Comparison of ENCODE assay signal across 22 cellular contexts in genomic region chrX:143165778-143166177, GRCh38.
DNase-seq lines count a peak whose midpoint lies in the region; ATAC-seq, FAIRE-seq and TF ChIP-seq lines count a peak whose summit lies in the region.
"Had no signal": no experiment of that assay in that cellular context is flagged by ENCODE, and none has a peak within 500 bp of the region (broad histone marks: within the 10 kb centered on the region; RNA-seq: fewer than 3 reads in every experiment).

No MANE protein-coding gene starts in this region.

- no peak overlapping the region for H3K27ac Mint-ChIP-seq in Caco-2 (ENCODE audit: unreplicated experiment)
- H3K27ac Mint-ChIP-seq: CD4-positive, alpha-beta T cell; T-helper 1 cell treated with Interleukin-12 subunit alpha and Interleukin-12 subunit beta and Interleukin-4 antibody, amounts not matched to agents 30 μg/mL and 1 μg/mL, for 36 hours had no signal

- CTCF ChIA-PET in Caco-2 (lab: Charles Lee), result no interaction called here

- no peaks in the 10 kb centered on the region for H3K27me3 Mint-ChIP-seq in Caco-2 (ENCODE audit: insufficient read depth, unreplicated experiment)
- H3K27me3 Mint-ChIP-seq: CD4-positive, alpha-beta T cell had no signal

- POLR2A ChIA-PET in Caco-2 (lab: Charles Lee), result no interaction called here

- H3K36me3 ChIP-seq in OCI-LY3 (replicated peaks; ENCODE audit: low read depth, low read length) (no peaks in the 10 kb centered on the region), Caco-2 (ENCODE audit: control insufficient read depth, insufficient read depth, low read length) (no peaks in the 10 kb centered on the region)
- H3K36me3 ChIP-seq: HAP-1, SJCRH30 had no signal

- ATAC-seq in GM18520 (IDR thresholded peaks at IDR 0.05; ENCODE audit: unreplicated experiment), result peak; percentile 87
- peak; percentile 85 for ATAC-seq in GM21717 (IDR thresholded peaks at IDR 0.05; ENCODE audit: unreplicated experiment)
- no peak for ATAC-seq in HG03457 (IDR thresholded peaks at IDR 0.05; ENCODE audit: unreplicated experiment)

- H3K4me2 ChIP-seq in OCI-LY3 (ENCODE audit: low read length), result peak overlapping the region; percentile 28
- H3K4me2 ChIP-seq: PC-9 had no signal

- no peak overlapping the region for H3K4me3 Mint-ChIP-seq in Caco-2 (ENCODE audit: unreplicated experiment)
- H3K4me3 Mint-ChIP-seq: CD4-positive, alpha-beta T cell; T-helper 1 cell treated with Interleukin-12 subunit alpha and Interleukin-12 subunit beta and Interleukin-4 antibody, amounts not matched to agents 30 μg/mL and 1 μg/mL, for 36 hours had no signal

- intact Hi-C loops in Caco-2 (cut with micrococcal nuclease; ENCODE audit: unreplicated experiment), result no loop called here

- H3K27me3 ChIP-seq in OCI-LY3 (ENCODE audit: low read depth, low read length), result no peaks in the 10 kb centered on the region
- no peaks in the 10 kb centered on the region for H3K27me3 ChIP-seq in Caco-2 (replicated peaks; ENCODE audit: control insufficient read depth, insufficient read depth, low read length)
- H3K27me3 ChIP-seq: SJCRH30 had no signal

- H3K79me2 ChIP-seq in OCI-LY3 (ENCODE audit: low read length), result no peaks in the 10 kb centered on the region

- DNase-seq in AG08396 (ENCODE audit: low spot score), result no peak
- DNase-seq in Caco-2, result no peak
- DNase-seq in effector CD8-positive, alpha-beta T cell (lab: John Stamatoyannopoulos, UW), result no peak
- DNase-seq: 8988T; Calu3; CD4-positive, alpha-beta T cell; GF-D8; GM23248; NCI-H1694 treated with DMSO at 0.1 percent for 48 hours; NCI-H2107; NCI-H510A; NCI-H82; PC-9; SJCRH30 had no signal

- H3K9me3 Mint-ChIP-seq in Caco-2 (ENCODE audit: unreplicated experiment), result no peaks in the 10 kb centered on the region

- no peak overlapping the region for H3K27ac ChIP-seq in OCI-LY3 (ENCODE audit: low read length)
- H3K27ac ChIP-seq: GM23248, PC-9, SJCRH30 had no signal

- FAIRE-seq in A204.1 (lab: Jason Lieb, UNC), result peak; percentile 48
- FAIRE-seq: GM12892 had no signal

- no TSS peak for BruUV-seq in Caco-2 (replicated peaks; lab: Mats Ljungman, UMichigan)

- H3K36me3 Mint-ChIP-seq in Caco-2 (ENCODE audit: insufficient read depth, unreplicated experiment), result no peaks in the 10 kb centered on the region

- no peaks in the 10 kb centered on the region for H3K4me1 ChIP-seq in OCI-LY3 (ENCODE audit: low read length)
- no peaks in the 10 kb centered on the region for H3K4me1 ChIP-seq in Caco-2
- H3K4me1 ChIP-seq: HAP-1, SJCRH30 had no signal

- H3K4me1 Mint-ChIP-seq in Caco-2 (ENCODE audit: low read depth, unreplicated experiment), result no peaks in the 10 kb centered on the region

- no peak overlapping the region; the same call in 1 of the 2 replicates for H2AFZ ChIP-seq in OCI-LY3 (ENCODE audit: low read depth, low read length)
- H2AFZ ChIP-seq: GM23248, PC-9 had no signal

- H3K9me3 ChIP-seq in OCI-LY3 (ENCODE audit: insufficient read depth, low read length), result no peaks in the 10 kb centered on the region
- no peaks in the 10 kb centered on the region for H3K9me3 ChIP-seq in Caco-2
- H3K9me3 ChIP-seq: HAP-1, SJCRH30 had no signal

- H3K9ac ChIP-seq in OCI-LY3 (ENCODE audit: low read length), result no peak overlapping the region
- H3K9ac ChIP-seq: GM23248 had no signal

- no peak for TF ChIP-seq CTCF in OCI-LY3 (IDR thresholded peaks at IDR 0.05; ENCODE audit: low read depth, low read length)
- TF ChIP-seq CTCF in Caco-2 (IDR thresholded peaks at IDR 0.05; ENCODE audit: insufficient read depth in 1 of 2, low read depth in 1 of 2, low read length in 1 of 2, severe bottlenecking in 1 of 2, unreplicated experiment in 1 of 2), result no peak

- no peaks in the 10 kb centered on the region for H4K20me1 ChIP-seq in OCI-LY3 (ENCODE audit: insufficient read depth, low read length)

- H3K4me3 ChIP-seq in OCI-LY3 (ENCODE audit: low read length) (no peak overlapping the region), Caco-2 (ENCODE audit: low read depth, low read length) (no peak overlapping the region)
- H3K4me3 ChIP-seq: GM23248, HAP-1, PC-9, SJCRH30 had no signal
